9 cellular contexts compared by ENCODE assay signal in the genomic region with DNA sequence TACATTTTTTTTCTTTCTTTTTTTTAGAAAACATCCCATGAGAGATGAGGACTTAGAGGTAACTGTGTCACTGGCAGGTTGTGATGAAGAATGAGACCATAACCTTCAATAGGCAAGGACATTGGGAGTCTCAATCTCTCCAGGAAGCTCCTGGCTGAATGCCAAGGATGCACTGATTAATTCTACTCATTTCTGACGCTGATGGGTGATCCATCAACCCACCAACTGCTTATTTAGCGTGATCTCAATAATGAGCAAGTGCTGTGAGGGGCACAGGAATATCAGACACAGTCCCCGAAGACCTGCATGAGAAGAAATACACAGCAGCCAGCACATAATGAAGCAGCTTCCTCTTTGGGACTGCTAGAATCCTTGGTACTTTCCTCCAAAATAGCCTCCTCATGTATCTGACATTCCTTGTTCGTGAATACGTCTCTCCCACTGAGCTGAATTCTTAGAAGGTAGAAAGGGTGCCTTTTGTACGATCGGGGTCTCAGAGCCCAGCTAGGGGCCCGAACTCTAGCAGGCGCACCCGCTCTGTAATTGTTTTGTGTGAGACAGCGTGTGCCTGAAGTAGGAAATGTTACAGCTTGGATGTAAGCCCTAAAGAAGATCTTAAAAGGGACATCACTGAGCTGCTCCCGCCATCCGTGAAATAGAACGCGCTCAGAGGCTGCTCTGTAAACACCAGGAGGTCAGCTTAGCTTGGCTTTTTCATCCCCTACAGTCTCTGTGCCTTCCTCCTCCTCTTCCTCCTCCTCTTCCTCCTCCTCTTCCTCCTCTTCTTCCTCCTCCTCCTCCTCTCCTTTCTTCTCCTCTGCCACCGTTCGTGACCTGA. TPM values are rescaled to one million over a fixed set of nuclear protein-coding genes. Genes with fewer than 3 reads are reported as not detected.
DNase-seq lines count a peak whose midpoint lies in the region; ATAC-seq, FAIRE-seq and TF ChIP-seq lines count a peak whose summit lies in the region.
"Had no signal": no experiment of that assay in that cellular context is flagged by ENCODE, and none has a peak within 500 bp of the region (broad histone marks: within the 10 kb centered on the region; RNA-seq: fewer than 3 reads in every experiment).

No MANE protein-coding gene starts in this region.

- peak overlapping the region; percentile 30 for H3K9ac ChIP-seq in PC-3 (ENCODE audit: low read length)
- no peak overlapping the region for H3K9ac ChIP-seq in neural progenitor cell

- ATAC-seq in PC-3: no peak
- ATAC-seq in CD4-positive, alpha-beta T cell (ENCODE audit: poor library complexity): no peak

- H3K79me2 ChIP-seq in PC-3 (ENCODE audit: low read length) (peaks cover 73% of the 10 kb centered on the region), neural progenitor cell (ENCODE audit: low read depth) (no peaks in the 10 kb centered on the region)

- H3K4me1 Mint-ChIP-seq in neural progenitor cell: peaks cover 60% of the 10 kb centered on the region
- H3K4me1 Mint-ChIP-seq in CD4-positive, alpha-beta T cell (ENCODE audit: low read depth): peaks cover 13% of the 10 kb centered on the region

- H3K4me1 ChIP-seq in PC-3 (ENCODE audit: insufficient read depth, low read length) (peaks cover 64% of the 10 kb centered on the region), esophagus squamous epithelium (peaks cover 0 to 36% (median 3%) of the 10 kb centered on the region in 3 donors), neural progenitor cell (peaks cover 37% of the 10 kb centered on the region)

- no peak for TF ChIP-seq POLR2A in esophagus squamous epithelium (IDR thresholded peaks at IDR 0.05)

- CTCF ChIA-PET in PC-3 (lab: Charles Lee): interaction anchor here (0.9 to 1.3 kb wide), 3 partner anchors 59 to 85 kb away, joined by 3 to 7 read pairs (median 3); no protein-coding TSS in a partner anchor
- CTCF ChIA-PET in CD4-positive, alpha-beta T cell (lab: Charles Lee): no interaction called here

- H4K20me1 ChIP-seq in PC-3 (ENCODE audit: low read length): no peaks in the 10 kb centered on the region
- no peaks in the 10 kb centered on the region for H4K20me1 ChIP-seq in neural progenitor cell (ENCODE audit: low read depth)

- TF ChIP-seq CTCF in PC-3 (conservative IDR thresholded peaks at IDR 0.05; ENCODE audit: low read depth, low read length) (no peak), esophagus squamous epithelium (IDR thresholded peaks at IDR 0.05) (no peak), neural progenitor cell (IDR thresholded peaks at IDR 0.05) (no peak)
- TF ChIP-seq CTCF in CD4-positive, alpha-beta T cell (IDR thresholded peaks at IDR 0.05): no peak

- no peaks in the 10 kb centered on the region for H3K9me3 ChIP-seq in PC-3 (ENCODE audit: low read length)
- no peaks in the 10 kb centered on the region for H3K9me3 ChIP-seq in esophagus squamous epithelium
- H3K9me3 ChIP-seq in neural progenitor cell (ENCODE audit: low read depth): no peaks in the 10 kb centered on the region
- no peaks in the 10 kb centered on the region for H3K9me3 ChIP-seq in CD4-positive, alpha-beta T cell (ENCODE audit: control insufficient read depth, low read length)
- H3K9me3 ChIP-seq: neutrophil had no signal

- H2AFZ ChIP-seq in PC-3 (ENCODE audit: low read length) (0 out of 2 replicates have a peak overlapping the region, but pooled peaks have one; percentile 8), neural progenitor cell (replicated peaks) (peak overlapping the region; percentile 23)

- H3K27ac Mint-ChIP-seq in neural progenitor cell: peak overlapping the region; percentile 68
- no peak overlapping the region for H3K27ac Mint-ChIP-seq in CD4-positive, alpha-beta T cell

- peak overlapping the region; percentile 65 for H3K4me3 Mint-ChIP-seq in neural progenitor cell
- H3K4me3 Mint-ChIP-seq in CD4-positive, alpha-beta T cell: no peak overlapping the region

- H3K27ac ChIP-seq in PC-3 (ENCODE audit: low read length) (peak overlapping the region; percentile 86), esophagus squamous epithelium (peak overlapping the region in 3 of 4 donors; percentile 32 to 66 (median 50)), neural progenitor cell (peak overlapping the region; percentile 82)
- H3K27ac ChIP-seq in CD4-positive, alpha-beta T cell (ENCODE audit: low read depth, low read length): no peak overlapping the region
- H3K27ac ChIP-seq: neutrophil had no signal

- DNase-seq in COR-L47 (lab: John Stamatoyannopoulos, UW): peak; percentile 58
- no peak for DNase-seq in PC-3
- DNase-seq in esophagus squamous epithelium (lab: John Stamatoyannopoulos, UW): no peak
- DNase-seq in neural progenitor cell (ENCODE audit: low spot score): peak; percentile 47
- DNase-seq in activated CD8-positive, alpha-beta memory T cell treated with anti-CD3 and anti-CD28 coated beads, Interleukin-2, amount 50 U/mL, for 4 hours: no peak
- no peak for DNase-seq in RCC 7860 (ENCODE audit: low spot score)
- DNase-seq in activated gamma-delta T cell (lab: John Stamatoyannopoulos, UW): no peak
- no peak for DNase-seq in CD4-positive, alpha-beta T cell

- H3K4me2 ChIP-seq in PC-3 (ENCODE audit: low read length) (peak overlapping the region; percentile 72), neural progenitor cell (peak overlapping the region; percentile 77)

- no peaks in the 10 kb centered on the region for H3K9me3 Mint-ChIP-seq in neural progenitor cell
- no peaks in the 10 kb centered on the region for H3K9me3 Mint-ChIP-seq in CD4-positive, alpha-beta T cell

- POLR2A ChIA-PET in PC-3 (lab: Charles Lee; ENCODE audit: unreplicated experiment): no interaction called here
- POLR2A ChIA-PET in CD4-positive, alpha-beta T cell (lab: Charles Lee): no interaction called here

- H3K27me3 Mint-ChIP-seq in neural progenitor cell (ENCODE audit: insufficient read depth, low read depth): peaks cover 2% of the 10 kb centered on the region
- peaks cover 66% of the 10 kb centered on the region for H3K27me3 Mint-ChIP-seq in CD4-positive, alpha-beta T cell

- H3K36me3 ChIP-seq in PC-3 (ENCODE audit: low read depth, low read length) (0 out of 2 replicates have a peak, but pooled peaks cover 5% of the 10 kb centered on the region), esophagus squamous epithelium (no peaks in the 10 kb centered on the region), neural progenitor cell (no peaks in the 10 kb centered on the region)
- H3K36me3 ChIP-seq: neutrophil had no signal

- no TSS peak for BruUV-seq in PC-3 (replicated peaks; lab: Mats Ljungman, UMichigan)

- H3K9me2 ChIP-seq in PC-3 (replicated peaks; ENCODE audit: low read length): no peaks in the 10 kb centered on the region

- intact Hi-C loops in PC-3 (cut with micrococcal nuclease) (loop anchor here (2.0 kb wide), 1 partner anchor 15 kb away; no protein-coding TSS in a partner anchor), esophagus squamous epithelium (cut with DNase I) (no loop called here)
- intact Hi-C loops in CD4-positive, alpha-beta T cell (cut with DNase I, micrococcal nuclease): no loop called here

- peak overlapping the region; percentile 27; the same call in 1 of the 2 replicates for H3K4me3 ChIP-seq in PC-3 (ENCODE audit: low read length)
- H3K4me3 ChIP-seq in esophagus squamous epithelium: peak overlapping the region in 1 of 4 donors; percentile 29
- H3K4me3 ChIP-seq in neural progenitor cell: peak overlapping the region; percentile 36

- no peak for FAIRE-seq in RCC 7860 (lab: Jason Lieb, UNC)

- H3K36me3 Mint-ChIP-seq in neural progenitor cell: peaks cover 11% of the 10 kb centered on the region
- no peaks in the 10 kb centered on the region for H3K36me3 Mint-ChIP-seq in CD4-positive, alpha-beta T cell (ENCODE audit: low read depth)

- WGBS in esophagus squamous epithelium, 2 donors: 44 to 48% methylated on average over 15 to 16 of the region's 17 CpGs

- no peaks in the 10 kb centered on the region for H3F3A ChIP-seq in PC-3 (ENCODE audit: low read length, unreplicated experiment)
- peaks cover 30% of the 10 kb centered on the region for H3F3A ChIP-seq in neural progenitor cell (ENCODE audit: low read depth)

- H3K27me3 ChIP-seq in PC-3 (ENCODE audit: low read length) (no peaks in the 10 kb centered on the region), esophagus squamous epithelium (peaks cover 0 to 89% (median 0%) of the 10 kb centered on the region in 4 donors), neural progenitor cell (peaks cover 8% of the 10 kb centered on the region)
- peaks cover 41% of the 10 kb centered on the region for H3K27me3 ChIP-seq in CD4-positive, alpha-beta T cell (ENCODE audit: control insufficient read depth, insufficient read depth, low read length)

RNA-seq across cellular contexts. Expression of a gene that starts 7.2 kb away (rescaled TPM):
- 30.4 and 33.0 TPM in 2 replicates for total RNA-seq in PC-3 (2014; rRNA removed)
- 10 to 100 TPM in 2 of 4 donors, 1 to 10 TPM in 2; 4.8 to 47.9 (median 15.2) TPM for total RNA-seq in esophagus squamous epithelium
- total RNA-seq in neural progenitor cell (ENCODE audit: low replicate concordance): 5.7 and 10.7 TPM in 2 replicates
- under 1 TPM; 0.06 to 0.19 TPM for total RNA-seq in CD4-positive, alpha-beta T cell

Comparison
In these comparisons a context has a peak if more than half of its experiments do, and no peak if none do; other contexts are left out.
1. DNase-seq: peak in COR-L47 (single experiment) and neural progenitor cell (single experiment); none in PC-3 (single experiment), esophagus squamous epithelium (single experiment), activated CD8-positive, alpha-beta memory T cell treated with anti-CD3 and anti-CD28 coated beads, Interleukin-2, amount 50 U/mL, for 4 hours (single experiment), RCC 7860 (single experiment), activated gamma-delta T cell (single experiment) and CD4-positive, alpha-beta T cell (0 of 10).